Comparison of ENCODE assay signal across 8 cellular contexts in the genomic region with DNA sequence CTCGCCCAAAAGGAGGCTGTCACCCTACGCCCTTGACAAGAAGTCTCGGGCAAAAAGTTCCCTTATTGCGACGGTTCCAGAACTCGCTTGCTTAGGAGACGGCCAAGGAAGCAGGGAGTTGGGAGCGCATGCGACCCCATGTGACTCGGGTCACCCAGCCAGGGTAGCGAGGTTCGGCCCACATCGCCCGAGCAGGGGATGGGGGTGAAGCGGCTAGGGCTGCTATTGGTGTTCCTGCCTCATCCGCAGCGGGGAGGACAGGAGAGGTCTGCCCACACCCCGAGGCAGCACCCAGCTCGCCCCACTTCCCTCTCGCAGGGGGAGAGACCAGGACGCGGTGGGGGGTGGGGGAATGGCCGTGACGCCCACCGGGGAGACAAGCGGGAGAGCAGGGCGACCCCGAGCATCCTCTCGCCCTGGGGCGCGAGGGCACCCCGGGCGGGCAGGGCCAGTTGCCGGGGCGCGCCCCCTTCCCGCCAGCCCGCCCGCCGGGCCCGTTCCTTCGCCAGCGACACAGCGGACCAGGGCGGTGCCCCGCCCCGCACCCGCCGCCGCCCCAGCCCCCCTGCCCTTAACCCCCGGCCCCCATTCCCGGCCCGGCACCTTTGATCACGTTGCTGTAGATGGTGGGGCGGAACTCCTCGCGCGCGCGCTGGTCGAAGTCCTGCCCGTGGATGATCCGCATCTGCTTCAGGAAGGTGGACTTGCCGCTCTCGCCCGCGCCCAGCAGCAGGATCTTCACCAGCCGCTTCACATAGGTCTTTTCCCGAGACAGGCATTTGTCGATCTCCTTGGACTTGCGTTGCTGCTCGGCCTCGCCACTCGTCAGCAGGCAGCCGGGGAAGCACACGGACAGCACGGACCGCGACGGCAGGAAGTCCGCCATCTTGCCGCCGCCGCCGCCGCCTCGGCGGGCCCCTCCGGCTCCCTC. TPM values are rescaled to one million over a fixed set of nuclear protein-coding genes. Genes with fewer than 3 reads are reported as not detected.
DNase-seq lines count a peak whose midpoint lies in the region; ATAC-seq, FAIRE-seq and TF ChIP-seq lines count a peak whose summit lies in the region.

No MANE protein-coding gene starts in this region.

- peak overlapping the region; percentile 99 for H3K27ac ChIP-seq in caudate nucleus (ENCODE audit: low read depth, low read length)
- peak overlapping the region; percentile 96 to 99 for H3K27ac ChIP-seq in kidney (ENCODE audit: low read depth in 2 of 2, low read length in 2 of 2)

- no peaks in the 10 kb centered on the region for H3K9me3 Mint-ChIP-seq in WTC11

- POLR2A ChIA-PET in WTC11 (lab: Charles Lee), result interaction anchor here (0.6 kb wide), 2 partner anchors 81 to 90 kb away, joined by 3 to 4 read pairs; no protein-coding TSS in a partner anchor

- FAIRE-seq in kidney (lab: Jason Lieb, UNC), result no peak

- peaks cover 43% of the 10 kb centered on the region for H3K4me1 Mint-ChIP-seq in WTC11

- DNase-seq in COLO668 (lab: John Stamatoyannopoulos, UW; ENCODE audit: unreplicated experiment), result peak; percentile 48
- DNase-seq in GM20000 (ENCODE audit: low spot score), result peak; percentile 54
- peak; percentile 53 for DNase-seq in HT1080 (ENCODE audit: low read depth)
- DNase-seq in WTC11 (ENCODE audit: low spot score), result peak; percentile 48
- peak in 57 of 61 donors; percentile 20 to 88 (median 61) for DNase-seq in caudate nucleus (lab: John Stamatoyannopoulos, UW)
- DNase-seq in kidney, result peak; percentile 90
- peak in 2 of 3 donors; percentile 45 to 50 for DNase-seq in stimulated activated CD4-positive, alpha-beta T cell treated with anti-CD3 and anti-CD28 coated beads, Interleukin-12 subunit alpha, Interleukin-12 subunit beta, amount 100 ng/mL, for 48 hours (ENCODE audit: low read depth in 2 of 3, low spot score in 1 of 3)
- DNase-seq in NCI-H1436 treated with DMSO at 0.1 percent for 48 hours (lab: John Stamatoyannopoulos, UW), result no peak

- H3K4me1 ChIP-seq in kidney (ENCODE audit: control insufficient read depth in 1 of 2, insufficient read depth in 1 of 2, low read depth in 1 of 2, low read length in 2 of 2), result peaks cover 8 to 9% of the 10 kb centered on the region in 2 donors

- H3K9ac ChIP-seq in kidney (ENCODE audit: low read length in 2 of 2), result peak overlapping the region; percentile 89 to 98

- H3K27me3 Mint-ChIP-seq in WTC11 (ENCODE audit: low read depth), result no peaks in the 10 kb centered on the region

- H3K36me3 Mint-ChIP-seq in WTC11, result peaks cover 27% of the 10 kb centered on the region

- H3K4me3 Mint-ChIP-seq in WTC11, result peak overlapping the region; percentile 94

- TF ChIP-seq CTCF in GM20000 (IDR thresholded peaks at IDR 0.05; ENCODE audit: extremely low read depth, missing control alignments), result no peak
- no peak for TF ChIP-seq CTCF in WTC11 (IDR thresholded peaks at IDR 0.05)
- no peak for TF ChIP-seq CTCF in kidney (IDR thresholded peaks at IDR 0.05; ENCODE audit: borderline replicate concordance, extremely low read depth, insufficient read depth)

- H3K4me3 ChIP-seq in kidney (ENCODE audit: low read length in 2 of 2), result peak overlapping the region; percentile 90 to 97

- intact Hi-C loops in kidney (cut with DNase I), result no loop called here

- peaks cover 0 to 13% of the 10 kb centered on the region in 2 donors for H3K36me3 ChIP-seq in kidney (ENCODE audit: control insufficient read depth in 1 of 2, insufficient read depth in 2 of 2, low read length in 2 of 2)

- CTCF ChIA-PET in WTC11 (lab: Charles Lee), result interaction anchor here (2.0 kb wide), 1 partner anchor 45 kb away, joined by 11 read pairs; no protein-coding TSS in a partner anchor

- peak overlapping the region; percentile 92 for H3K27ac Mint-ChIP-seq in WTC11

- no peaks in the 10 kb centered on the region for H3K9me3 ChIP-seq in kidney (ENCODE audit: control insufficient read depth in 1 of 2, low read length in 2 of 2)

- peak; percentile 41 for ATAC-seq in WTC11

TF ChIP-seq in WTC11, 78 proteins besides CTCF, POLR2A, EP300 and RAD21 (continues in another document):
- TF ChIP-seq, protein P1, sequence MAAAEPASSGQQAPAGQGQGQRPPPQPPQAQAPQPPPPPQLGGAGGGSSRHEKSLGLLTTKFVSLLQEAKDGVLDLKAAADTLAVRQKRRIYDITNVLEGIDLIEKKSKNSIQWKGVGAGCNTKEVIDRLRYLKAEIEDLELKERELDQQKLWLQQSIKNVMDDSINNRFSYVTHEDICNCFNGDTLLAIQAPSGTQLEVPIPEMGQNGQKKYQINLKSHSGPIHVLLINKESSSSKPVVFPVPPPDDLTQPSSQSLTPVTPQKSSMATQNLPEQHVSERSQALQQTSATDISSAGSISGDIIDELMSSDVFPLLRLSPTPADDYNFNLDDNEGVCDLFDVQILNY (CRISPR knock-in tag; IDR thresholded peaks at IDR 0.05), result no peak; the same call in 1 of the 2 replicates
- 0 out of 2 replicates have a peak, but pooled peaks have one; percentile 5 for TF ChIP-seq ZNF121 (CRISPR knock-in tag; IDR thresholded peaks at IDR 0.05)
- TF ChIP-seq GABPB1 (CRISPR knock-in tag; IDR thresholded peaks at IDR 0.05), result 0 out of 2 replicates have a peak, but pooled peaks have one; percentile 15
- peak; percentile 68; the same call in 1 of the 2 replicates for TF ChIP-seq FOXP1 (CRISPR knock-in tag; IDR thresholded peaks at IDR 0.05; ENCODE audit: borderline replicate concordance)
- TF ChIP-seq, protein P2, sequence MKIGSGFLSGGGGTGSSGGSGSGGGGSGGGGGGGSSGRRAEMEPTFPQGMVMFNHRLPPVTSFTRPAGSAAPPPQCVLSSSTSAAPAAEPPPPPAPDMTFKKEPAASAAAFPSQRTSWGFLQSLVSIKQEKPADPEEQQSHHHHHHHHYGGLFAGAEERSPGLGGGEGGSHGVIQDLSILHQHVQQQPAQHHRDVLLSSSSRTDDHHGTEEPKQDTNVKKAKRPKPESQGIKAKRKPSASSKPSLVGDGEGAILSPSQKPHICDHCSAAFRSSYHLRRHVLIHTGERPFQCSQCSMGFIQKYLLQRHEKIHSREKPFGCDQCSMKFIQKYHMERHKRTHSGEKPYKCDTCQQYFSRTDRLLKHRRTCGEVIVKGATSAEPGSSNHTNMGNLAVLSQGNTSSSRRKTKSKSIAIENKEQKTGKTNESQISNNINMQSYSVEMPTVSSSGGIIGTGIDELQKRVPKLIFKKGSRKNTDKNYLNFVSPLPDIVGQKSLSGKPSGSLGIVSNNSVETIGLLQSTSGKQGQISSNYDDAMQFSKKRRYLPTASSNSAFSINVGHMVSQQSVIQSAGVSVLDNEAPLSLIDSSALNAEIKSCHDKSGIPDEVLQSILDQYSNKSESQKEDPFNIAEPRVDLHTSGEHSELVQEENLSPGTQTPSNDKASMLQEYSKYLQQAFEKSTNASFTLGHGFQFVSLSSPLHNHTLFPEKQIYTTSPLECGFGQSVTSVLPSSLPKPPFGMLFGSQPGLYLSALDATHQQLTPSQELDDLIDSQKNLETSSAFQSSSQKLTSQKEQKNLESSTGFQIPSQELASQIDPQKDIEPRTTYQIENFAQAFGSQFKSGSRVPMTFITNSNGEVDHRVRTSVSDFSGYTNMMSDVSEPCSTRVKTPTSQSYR (CRISPR knock-in tag; IDR thresholded peaks at IDR 0.05), result no peak
- TF ChIP-seq, protein P3, sequence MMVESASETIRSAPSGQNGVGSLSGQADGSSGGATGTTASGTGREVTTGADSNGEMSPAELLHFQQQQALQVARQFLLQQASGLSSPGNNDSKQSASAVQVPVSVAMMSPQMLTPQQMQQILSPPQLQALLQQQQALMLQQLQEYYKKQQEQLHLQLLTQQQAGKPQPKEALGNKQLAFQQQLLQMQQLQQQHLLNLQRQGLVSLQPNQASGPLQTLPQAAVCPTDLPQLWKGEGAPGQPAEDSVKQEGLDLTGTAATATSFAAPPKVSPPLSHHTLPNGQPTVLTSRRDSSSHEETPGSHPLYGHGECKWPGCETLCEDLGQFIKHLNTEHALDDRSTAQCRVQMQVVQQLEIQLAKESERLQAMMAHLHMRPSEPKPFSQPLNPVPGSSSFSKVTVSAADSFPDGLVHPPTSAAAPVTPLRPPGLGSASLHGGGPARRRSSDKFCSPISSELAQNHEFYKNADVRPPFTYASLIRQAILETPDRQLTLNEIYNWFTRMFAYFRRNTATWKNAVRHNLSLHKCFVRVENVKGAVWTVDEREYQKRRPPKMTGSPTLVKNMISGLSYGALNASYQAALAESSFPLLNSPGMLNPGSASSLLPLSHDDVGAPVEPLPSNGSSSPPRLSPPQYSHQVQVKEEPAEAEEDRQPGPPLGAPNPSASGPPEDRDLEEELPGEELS (CRISPR knock-in tag; IDR thresholded peaks at IDR 0.05), result peak; percentile 57; the same call in 1 of the 2 replicates
- TF ChIP-seq, protein P4, sequence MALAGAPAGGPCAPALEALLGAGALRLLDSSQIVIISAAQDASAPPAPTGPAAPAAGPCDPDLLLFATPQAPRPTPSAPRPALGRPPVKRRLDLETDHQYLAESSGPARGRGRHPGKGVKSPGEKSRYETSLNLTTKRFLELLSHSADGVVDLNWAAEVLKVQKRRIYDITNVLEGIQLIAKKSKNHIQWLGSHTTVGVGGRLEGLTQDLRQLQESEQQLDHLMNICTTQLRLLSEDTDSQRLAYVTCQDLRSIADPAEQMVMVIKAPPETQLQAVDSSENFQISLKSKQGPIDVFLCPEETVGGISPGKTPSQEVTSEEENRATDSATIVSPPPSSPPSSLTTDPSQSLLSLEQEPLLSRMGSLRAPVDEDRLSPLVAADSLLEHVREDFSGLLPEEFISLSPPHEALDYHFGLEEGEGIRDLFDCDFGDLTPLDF (CRISPR knock-in tag; IDR thresholded peaks at IDR 0.05), result no peak
- 0 out of 2 replicates have a peak, but pooled peaks have one; percentile 23 for TF ChIP-seq JUN (CRISPR knock-in tag; IDR thresholded peaks at IDR 0.05)
- TF ChIP-seq SP1 (CRISPR knock-in tag; conservative IDR thresholded peaks at IDR 0.05), result no peak
- TF ChIP-seq, protein P5, sequence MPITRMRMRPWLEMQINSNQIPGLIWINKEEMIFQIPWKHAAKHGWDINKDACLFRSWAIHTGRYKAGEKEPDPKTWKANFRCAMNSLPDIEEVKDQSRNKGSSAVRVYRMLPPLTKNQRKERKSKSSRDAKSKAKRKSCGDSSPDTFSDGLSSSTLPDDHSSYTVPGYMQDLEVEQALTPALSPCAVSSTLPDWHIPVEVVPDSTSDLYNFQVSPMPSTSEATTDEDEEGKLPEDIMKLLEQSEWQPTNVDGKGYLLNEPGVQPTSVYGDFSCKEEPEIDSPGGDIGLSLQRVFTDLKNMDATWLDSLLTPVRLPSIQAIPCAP (CRISPR knock-in tag; IDR thresholded peaks at IDR 0.05), result peak; percentile 13; the same call in 1 of the 2 replicates
- TF ChIP-seq PRRX2 (CRISPR knock-in tag; IDR thresholded peaks at IDR 0.05), result no peak
- TF ChIP-seq NFYB (CRISPR knock-in tag; conservative IDR thresholded peaks at IDR 0.05; ENCODE audit: low read depth), result no peak

RNA-seq across cellular contexts. Expression of a gene that starts 0.6 kb away (rescaled TPM):
- total RNA-seq in HT1080 (2014; rRNA removed; shearing (Covaris generic)), result 25.5 and 35.0 TPM in 2 replicates
- 31.5 and 42.2 TPM in 2 replicates for polyA plus RNA-seq in HT1080 (2015; cell fraction: cytosol; rRNA removed)
- 20.6 and 23.6 TPM in 2 replicates for polyA plus RNA-seq in HT1080 (2015; cell fraction: nucleus; rRNA removed)
- 48.7 to 51.4 TPM (median 48.8 TPM) in 3 replicates for total RNA-seq in WTC11 (2021)
- total RNA-seq in kidney, result 45.0 TPM
- polyA plus RNA-seq in kidney (ENCODE audit: insufficient read depth, low read depth, low replicate concordance), result 10.9 TPM
